Comparison of ENCODE assay signal across 1 cellular context in genomic region chr19:12453495-12453894, GRCh38.
TF ChIP-seq lines count a peak whose summit lies in the region.

No MANE protein-coding gene starts in this region.

TF ChIP-seq in GM23338, 12 proteins besides CTCF, POLR2A, EP300 and RAD21:
- no peak for TF ChIP-seq EZH2phosphoT487 (IDR thresholded peaks at IDR 0.05; ENCODE audit: unreplicated experiment)
- TF ChIP-seq STAT1 (IDR thresholded peaks at IDR 0.05; ENCODE audit: unreplicated experiment), result no peak
- no peak for TF ChIP-seq EZH2 (IDR thresholded peaks at IDR 0.05; ENCODE audit: low read depth, unreplicated experiment)
- no peak for TF ChIP-seq ZNF331 (CRISPR knock-in tag; IDR thresholded peaks at IDR 0.05; ENCODE audit: low read depth)
- no peak for TF ChIP-seq REST (IDR thresholded peaks at IDR 0.05; ENCODE audit: unreplicated experiment)
- no peak for TF ChIP-seq POLR2AphosphoS5 (IDR thresholded peaks at IDR 0.05; ENCODE audit: low read depth)
- TF ChIP-seq, protein P1, sequence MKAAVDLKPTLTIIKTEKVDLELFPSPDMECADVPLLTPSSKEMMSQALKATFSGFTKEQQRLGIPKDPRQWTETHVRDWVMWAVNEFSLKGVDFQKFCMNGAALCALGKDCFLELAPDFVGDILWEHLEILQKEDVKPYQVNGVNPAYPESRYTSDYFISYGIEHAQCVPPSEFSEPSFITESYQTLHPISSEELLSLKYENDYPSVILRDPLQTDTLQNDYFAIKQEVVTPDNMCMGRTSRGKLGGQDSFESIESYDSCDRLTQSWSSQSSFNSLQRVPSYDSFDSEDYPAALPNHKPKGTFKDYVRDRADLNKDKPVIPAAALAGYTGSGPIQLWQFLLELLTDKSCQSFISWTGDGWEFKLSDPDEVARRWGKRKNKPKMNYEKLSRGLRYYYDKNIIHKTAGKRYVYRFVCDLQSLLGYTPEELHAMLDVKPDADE (IDR thresholded peaks at IDR 0.05), result no peak
- no peak for TF ChIP-seq CREB1 (CRISPR knock-in tag; IDR thresholded peaks at IDR 0.05; ENCODE audit: low read depth)
- TF ChIP-seq ZNF462 (CRISPR knock-in tag; IDR thresholded peaks at IDR 0.05), result no peak
- TF ChIP-seq JUNB (IDR thresholded peaks at IDR 0.05; ENCODE audit: unreplicated experiment), result no peak
- no peak for TF ChIP-seq NANOG (IDR thresholded peaks at IDR 0.05; ENCODE audit: borderline replicate concordance)
